In genomic region chr1:1273152-1273534, GRCh38 we compare ENCODE assay signal across 7 cellular contexts.
DNase-seq lines count a peak whose midpoint lies in the region; ATAC-seq and TF ChIP-seq lines count a peak whose summit lies in the region.

No MANE protein-coding gene starts in this region.

- H3K27ac ChIP-seq in HL-60 (replicated peaks) (peak overlapping the region; percentile 73), muscle layer of colon (ENCODE audit: low read depth, low read length) (peak overlapping the region; percentile 41)

- H3K9me3 Mint-ChIP-seq in central memory CD8-positive, alpha-beta T cell = no peaks in the 10 kb centered on the region

- TF ChIP-seq CTCF in HL-60 (IDR thresholded peaks at IDR 0.05; ENCODE audit: insufficient read depth, low read length) (no peak), GM13977 (IDR thresholded peaks at IDR 0.05; ENCODE audit: extremely low read depth, insufficient read depth, missing control alignments) (no peak)

- no peaks in the 10 kb centered on the region for H3K27me3 Mint-ChIP-seq in central memory CD8-positive, alpha-beta T cell

- peak overlapping the region; percentile 83 for H3K4me3 Mint-ChIP-seq in central memory CD8-positive, alpha-beta T cell

- DNase-seq in HL-60 (ENCODE audit: low read depth in 1 of 2, low spot score in 1 of 2) (no peak), GM13977 (ENCODE audit: low spot score) (no peak), NCI-H345 treated with DMSO at 0.1 percent for 48 hours (lab: John Stamatoyannopoulos, UW; ENCODE audit: unreplicated experiment) (no peak), NCI-H2107 (lab: John Stamatoyannopoulos, UW) (no peak)
- DNase-seq in central memory CD8-positive, alpha-beta T cell (ENCODE audit: low spot score in 2 of 2) = no peak

- H3K4me3 ChIP-seq in HL-60 (replicated peaks; ENCODE audit: insufficient read depth, low read length) (peak overlapping the region; percentile 87), muscle layer of colon (ENCODE audit: low read depth in 1 of 2, low read length in 2 of 2) (peak overlapping the region; percentile 56 to 91)

- no peaks in the 10 kb centered on the region for H3K9me3 ChIP-seq in muscle layer of colon (ENCODE audit: low read length)

- peak overlapping the region; percentile 85 for H3K27ac Mint-ChIP-seq in central memory CD8-positive, alpha-beta T cell (ENCODE audit: low read depth)

- ATAC-seq in GM21381 (IDR thresholded peaks at IDR 0.05; ENCODE audit: unreplicated experiment) = peak; percentile 27
- ATAC-seq in central memory CD8-positive, alpha-beta T cell (replicated peaks; ENCODE audit: extremely low read depth, poor library complexity, severe bottlenecking) = peak; percentile 3

- peak overlapping the region; percentile 80 for H3K9ac ChIP-seq in muscle layer of colon (ENCODE audit: low read length)

- H3K27me3 ChIP-seq in HL-60 (ENCODE audit: insufficient read depth, poor library complexity, severe bottlenecking) (no peaks in the 10 kb centered on the region), muscle layer of colon (ENCODE audit: control insufficient read depth in 1 of 2, insufficient read depth in 2 of 2, low read length in 2 of 2) (no peaks in the 10 kb centered on the region)

- peaks cover 12% of the 10 kb centered on the region for H3K36me3 Mint-ChIP-seq in central memory CD8-positive, alpha-beta T cell (ENCODE audit: insufficient read depth)

- in situ Hi-C loops in GM13977 (cut with MboI; ENCODE audit: low pct_unique_long_range_greater_than_20kb, low sequenced_read_pairs, unreplicated experiment) = no loop called here

- H3K4me1 ChIP-seq in muscle layer of colon (ENCODE audit: insufficient read depth, low read length) = peaks cover 37% of the 10 kb centered on the region

- peaks cover 6% of the 10 kb centered on the region for H3K36me3 ChIP-seq in muscle layer of colon (ENCODE audit: insufficient read depth, low read length)

- peaks cover 30% of the 10 kb centered on the region for H3K4me1 Mint-ChIP-seq in central memory CD8-positive, alpha-beta T cell
